20 cellular contexts compared by ENCODE assay signal in the genomic region with DNA sequence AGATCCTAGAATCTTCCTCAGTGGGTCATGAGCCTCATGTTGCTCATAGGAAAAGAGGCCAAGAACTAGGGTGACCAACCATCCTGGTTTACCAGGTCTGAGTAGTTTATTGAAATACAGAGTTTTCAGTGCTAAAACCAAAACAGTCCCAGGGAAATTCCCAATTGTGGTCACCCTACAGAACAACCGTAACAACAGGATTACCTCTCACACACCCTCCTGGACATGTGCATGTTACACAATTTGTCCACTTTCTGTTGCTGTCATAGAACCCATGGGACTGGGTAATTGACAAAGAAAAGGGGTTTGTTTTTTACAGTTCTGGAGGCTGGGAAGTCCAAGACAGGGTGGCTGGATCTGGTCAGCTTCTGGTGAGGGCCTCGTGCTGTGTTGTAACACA. TPM values are rescaled to one million over a fixed set of nuclear protein-coding genes. Genes with fewer than 3 reads are reported as not detected.
"Had no signal": no experiment of that assay in that cellular context is flagged by ENCODE, and none has a peak within 500 bp of the region (broad histone marks: within the 10 kb centered on the region; RNA-seq: fewer than 3 reads in every experiment).

No MANE protein-coding gene starts in this region.

- H3K9me3 Mint-ChIP-seq: type B pancreatic cell had no signal

- H3K27ac Mint-ChIP-seq: activated naive CD4-positive, alpha-beta T cell treated with anti-CD3 and anti-CD28 coated beads for 36 hours; nephron; progenitor cell of endocrine pancreas; type B pancreatic cell had no signal

- H3K4me3 Mint-ChIP-seq: activated naive CD4-positive, alpha-beta T cell treated with anti-CD3 and anti-CD28 coated beads for 36 hours; effector memory CD8-positive, alpha-beta T cell; nephron; T-helper 17 cell; type B pancreatic cell had no signal

- H3K27me3 ChIP-seq: body of pancreas had no signal

- H3K9me2 ChIP-seq: SK-N-SH had no signal

- H3K36me3 Mint-ChIP-seq: type B pancreatic cell had no signal

- DNase-seq: activated CD4-positive, alpha-beta T cell treated with anti-CD3 and anti-CD28 coated beads, Interleukin-2, amount 50 U/mL, for 48 hours; activated CD4-positive, CD25-positive, alpha-beta regulatory T cell; activated CD8-positive, alpha-beta memory T cell treated with anti-CD3 and anti-CD28 coated beads, Interleukin-2, amount 50 U/mL, for 48 hours; activated naive CD4-positive, alpha-beta T cell treated with anti-CD3 and anti-CD28 coated beads for 36 hours; body of pancreas; effector memory CD8-positive, alpha-beta T cell; erythroblast; glutamatergic neuron; left colon; mucosa of descending colon; occipital lobe; right cardiac atrium; SK-N-SH; stimulated activated naive CD4-positive, alpha-beta T cell; substantia nigra; T-helper 17 cell had no signal

- H3K4me2 ChIP-seq: SK-N-SH had no signal

- H3K27me3 Mint-ChIP-seq: effector memory CD8-positive, alpha-beta T cell; T-helper 17 cell had no signal

- H3K4me3 ChIP-seq: body of pancreas, lung, mucosa of descending colon had no signal

- H3K27ac ChIP-seq: body of pancreas had no signal

- H3K4me1 ChIP-seq: body of pancreas had no signal

- H3K4me1 Mint-ChIP-seq: nephron had no signal

- ATAC-seq: body of pancreas; effector memory CD8-positive, alpha-beta T cell; left colon; mucosa of descending colon; right cardiac atrium; T-helper 17 cell had no signal

RNA-seq across cellular contexts. Expression of gene CCN5, which starts 54.7 kb away (rescaled TPM):
- total RNA-seq: activated naive CD4-positive, alpha-beta T cell treated with anti-CD3 and anti-CD28 coated beads for 36 hours; occipital lobe; progenitor cell of endocrine pancreas; T-helper 17 cell had no signal
